9 cellular contexts compared by ENCODE assay signal in the genomic region with DNA sequence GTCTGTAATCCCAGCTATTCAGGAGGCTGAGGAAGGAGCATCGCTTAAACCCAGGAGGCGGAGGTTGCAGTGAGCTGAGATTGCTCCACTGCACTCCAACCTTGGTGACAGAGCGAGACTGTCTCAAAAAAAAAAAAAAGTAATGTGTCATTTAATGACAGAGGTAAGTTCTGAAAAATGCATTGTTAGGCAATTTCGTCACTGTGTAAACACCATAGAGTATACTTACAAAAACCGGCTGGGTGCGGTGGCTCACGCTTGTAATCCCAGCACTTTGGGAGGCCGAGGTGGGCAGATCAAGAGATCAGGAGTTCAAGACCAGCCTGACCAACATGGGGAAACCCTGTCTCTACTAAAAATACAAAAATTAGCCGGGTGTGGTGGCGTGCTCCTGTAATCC. TPM values are rescaled to one million over a fixed set of nuclear protein-coding genes. Genes with fewer than 3 reads are reported as not detected.
A peak's percentile ranks its signal among the peaks of the same experiment; 100 is the strongest.
DNase-seq lines count a peak whose midpoint lies in the region; ATAC-seq and TF ChIP-seq lines count a peak whose summit lies in the region.
"Not testable (repeated sequence)": the region's sequence is repeated elsewhere in the genome, so short reads cannot be mapped to it uniquely, and the experiment has no call there.
"Had no signal": no experiment of that assay in that cellular context is flagged by ENCODE, and none has a peak within 500 bp of the region (broad histone marks: within the 10 kb centered on the region; RNA-seq: fewer than 3 reads in every experiment).

No MANE protein-coding gene starts in this region.

- POLR2A ChIA-PET in HEK293T (lab: Yijun Ruan, JAX): not testable (repeated sequence)

- not testable (repeated sequence) for H3K9me3 Mint-ChIP-seq in Calu3 (ENCODE audit: low read depth, unreplicated experiment); type B pancreatic cell

- not testable (repeated sequence) for H3K9me3 ChIP-seq in SJSA1 (replicated peaks); right lobe of liver

- not testable (repeated sequence) for H3K27me3 Mint-ChIP-seq in Calu3 (ENCODE audit: unreplicated experiment); type B pancreatic cell

- not testable (repeated sequence) for H3K4me3 ChIP-seq in SJSA1, right lobe of liver

- not testable (repeated sequence) for H3K4me3 Mint-ChIP-seq in Calu3 (ENCODE audit: low read depth, unreplicated experiment); type B pancreatic cell

- peaks cover 42% of the 10 kb centered on the region for H3K36me3 ChIP-seq in SJSA1
- not testable (repeated sequence) for H3K36me3 ChIP-seq in right lobe of liver

- not testable (repeated sequence) for H3K27me3 ChIP-seq in SJSA1 (replicated peaks); right lobe of liver

- TF ChIP-seq POLR2A in right lobe of liver (IDR thresholded peaks at IDR 0.05): not testable (repeated sequence)

- peak overlapping the region; percentile 97 for H3K27ac ChIP-seq in SJSA1
- not testable (repeated sequence) for H3K27ac ChIP-seq in right lobe of liver

- H3K27ac Mint-ChIP-seq in Calu3 (ENCODE audit: unreplicated experiment) (peak overlapping the region; percentile 63), type B pancreatic cell (peak overlapping the region; percentile 87)

- not testable (repeated sequence) for BruUV-seq in Calu3 (replicated peaks; lab: Mats Ljungman, UMichigan)

- peak; percentile 80 for ATAC-seq in esophagus mucosa
- peak in 3 of 4 donors; percentile 19 to 58 (median 43) for ATAC-seq in right lobe of liver

- peaks cover 59% of the 10 kb centered on the region for H3K36me3 Mint-ChIP-seq in Calu3 (ENCODE audit: insufficient read depth, unreplicated experiment)
- H3K36me3 Mint-ChIP-seq in type B pancreatic cell: peaks cover 14% of the 10 kb centered on the region

- peaks cover 62% of the 10 kb centered on the region for H3K4me1 ChIP-seq in SJSA1 (replicated peaks)
- H3K4me1 ChIP-seq in right lobe of liver: not testable (repeated sequence)

- intact Hi-C loops in Calu3 (cut with micrococcal nuclease; ENCODE audit: unreplicated experiment); right lobe of liver (cut with DNase I): not testable (repeated sequence)

- CTCF ChIA-PET in Calu3 (lab: Charles Lee): interaction anchor here (0.6 to 1.6 kb wide), 5 partner anchors 9 to 620 kb away, joined by 3 to 4 read pairs (median 3); partner anchors contain the start of genes CENPM and SNU13
- CTCF ChIA-PET in HEK293T (lab: Yijun Ruan, JAX): interaction anchor here (0.7 to 1.0 kb wide), 2 partner anchors 16 to 279 kb away, joined by 3 to 5 read pairs; partner anchors contain the start of gene SMIM45

- 36% methylated on average over 7 of the region's 10 CpGs for WGBS in right lobe of liver (ENCODE audit: insufficient coverage, low coverage, low lambda C conversion rate, missing lambda C conversion rate)

- DNase-seq in Calu3: peak; percentile 61
- not testable (repeated sequence) for DNase-seq in HEK293T (ENCODE audit: extremely low spot score); right lobe of liver; type B pancreatic cell (ENCODE audit: extremely low spot score, unreplicated experiment)
- DNase-seq in NCI-H460 (ENCODE audit: extremely low read depth, low read depth): peak; percentile 26
- DNase-seq in SJSA1 (ENCODE audit: low read depth in 1 of 2, low spot score in 2 of 2): peak; percentile 83 to 89
- peak; percentile 39 for DNase-seq in astrocyte of the hippocampus (ENCODE audit: low read depth, low spot score)

- peaks cover 20% of the 10 kb centered on the region for H3K4me1 Mint-ChIP-seq in Calu3 (ENCODE audit: low read depth, unreplicated experiment)
- H3K4me1 Mint-ChIP-seq in type B pancreatic cell (ENCODE audit: unreplicated experiment): not testable (repeated sequence)

- TF ChIP-seq CTCF in Calu3 (IDR thresholded peaks at IDR 0.05; ENCODE audit: unreplicated experiment); right lobe of liver (IDR thresholded peaks at IDR 0.05); type B pancreatic cell (conservative IDR thresholded peaks at IDR 0.05): not testable (repeated sequence)

TF ChIP-seq in HEK293T, 16 proteins besides CTCF, POLR2A, EP300 and RAD21:
- peak; percentile 29; the same call in 1 of the 2 replicates for TF ChIP-seq ZNF384 (IDR thresholded peaks at IDR 0.05)

RNA-seq across cellular contexts. Expression of gene SNU13, which starts 16.6 kb away (rescaled TPM):
- total RNA-seq in Calu3 (2022) (205 and 213 TPM in 2 replicates), esophagus mucosa (105 TPM), right lobe of liver (10 to 100 TPM; 43.1 to 65.4 (median 50.1) TPM), type B pancreatic cell (ENCODE audit: low replicate concordance) (124 and 136 TPM in 2 replicates)
- total RNA-seq in NCI-H460 (2014; rRNA removed; shearing (Covaris generic)): 105 and 113 TPM in 2 replicates
- 80.7 and 99.2 TPM in 2 replicates for polyA plus RNA-seq in NCI-H460 (2014; cell fraction: nucleus; rRNA removed)
- 109 and 179 TPM in 2 replicates for total RNA-seq in SJSA1 (2014; rRNA removed; shearing (Covaris generic))

RNA-seq across cellular contexts. Expression of gene MEI1, which starts 27.2 kb away (rescaled TPM):
- 0.68 and 0.83 TPM in 2 replicates for total RNA-seq in Calu3 (2022)
- 0.43 and 0.50 TPM in 2 replicates for total RNA-seq in NCI-H460 (2014; rRNA removed; shearing (Covaris generic))
- not detected in 2 replicates for polyA plus RNA-seq in NCI-H460 (2014; cell fraction: nucleus; rRNA removed)
- 0.08 TPM in 1 of 2 replicates, not detected in the other for total RNA-seq in SJSA1 (2014; rRNA removed; shearing (Covaris generic))
- 1.3 TPM for total RNA-seq in esophagus mucosa
- 1 to 10 TPM in 1 of 6 experiments, under 1 TPM in 5; 0.37 to 1.0 (median 0.60) TPM for total RNA-seq in right lobe of liver
- total RNA-seq in type B pancreatic cell (ENCODE audit: low replicate concordance): 0.90 and 1.2 TPM in 2 replicates
- total RNA-seq: G401 had no signal

RNA-seq across cellular contexts. Expression of gene XRCC6, which starts 51.0 kb away (rescaled TPM):
- total RNA-seq in Calu3 (2022) (369 and 401 TPM in 2 replicates), esophagus mucosa (181 TPM), right lobe of liver (100 to 1,000 TPM in 2 of 6 experiments, 10 to 100 TPM in 4; 71.0 to 122 (median 91.1) TPM), type B pancreatic cell (ENCODE audit: low replicate concordance) (234 and 302 TPM in 2 replicates)
- 329 and 336 TPM in 2 replicates for total RNA-seq in NCI-H460 (2014; rRNA removed; shearing (Covaris generic))
- 305 and 343 TPM in 2 replicates for polyA plus RNA-seq in NCI-H460 (2014; cell fraction: nucleus; rRNA removed)
- 540 and 624 TPM in 2 replicates for total RNA-seq in SJSA1 (2014; rRNA removed; shearing (Covaris generic))

RNA-seq across cellular contexts. Expression of gene DESI1, which starts 51.3 kb away (rescaled TPM):
- total RNA-seq in Calu3 (2022): 63.7 and 64.5 TPM in 2 replicates
- 26.3 and 32.4 TPM in 2 replicates for total RNA-seq in NCI-H460 (2014; rRNA removed; shearing (Covaris generic))
- 38.4 and 44.4 TPM in 2 replicates for polyA plus RNA-seq in NCI-H460 (2014; cell fraction: nucleus; rRNA removed)
- 12.2 and 33.3 TPM in 2 replicates for total RNA-seq in SJSA1 (2014; rRNA removed; shearing (Covaris generic))
- 36.7 TPM for total RNA-seq in esophagus mucosa
- 10 to 100 TPM; 34.8 to 49.5 (median 40.9) TPM for total RNA-seq in right lobe of liver
- 30.3 and 31.5 TPM in 2 replicates for total RNA-seq in type B pancreatic cell (ENCODE audit: low replicate concordance)
